ENCODE assay signal across 31 cellular contexts in the genomic region with DNA sequence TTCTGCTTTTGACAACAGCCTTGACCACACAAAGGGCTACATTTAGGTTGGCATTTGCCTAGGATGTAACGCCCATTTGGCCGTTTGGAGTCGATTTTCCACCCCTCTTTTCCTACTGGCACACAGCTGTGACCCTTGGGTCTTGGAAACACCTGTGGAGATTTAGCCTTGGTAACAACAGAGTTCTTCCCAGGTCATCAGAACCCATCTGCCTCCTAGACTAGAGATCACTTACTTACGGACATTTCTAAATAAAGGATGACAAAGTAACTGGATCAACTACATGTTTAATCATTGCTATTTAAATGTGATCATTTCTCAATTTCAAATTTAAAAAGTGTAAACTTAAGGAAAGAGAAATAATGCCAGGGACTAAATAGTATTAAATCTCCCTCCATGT.
"Had no signal": no experiment of that assay in that cellular context is flagged by ENCODE, and none has a peak within 500 bp of the region (broad histone marks: within the 10 kb centered on the region; RNA-seq: fewer than 3 reads in every experiment).

No MANE protein-coding gene starts in this region.

- H3K27me3 ChIP-seq: brain microvascular endothelial cell had no signal

- H3K27me3 Mint-ChIP-seq: activated CD4-positive, alpha-beta T cell treated with anti-CD3 and anti-CD28 coated beads, Interleukin-2, amount 10 ng/mL, durations not matched to agents 24 days and 14 days; activated CD8-positive, alpha-beta T cell treated with anti-CD3 and anti-CD28 coated beads for 36 hours; activated naive CD8-positive, alpha-beta T cell treated with anti-CD3 and anti-CD28 coated beads for 36 hours; activated T-helper 17 cell treated with anti-CD3 and anti-CD28 coated beads, Interleukin-2, amount 50 U/mL, for 72 hours had no signal

- H3K4me2 ChIP-seq: PC-9 had no signal

- H3K27ac Mint-ChIP-seq: activated CD4-positive, alpha-beta T cell treated with anti-CD3 and anti-CD28 coated beads, Interleukin-2, amount 10 ng/mL, durations not matched to agents 24 days and 14 days; activated CD8-positive, alpha-beta T cell treated with anti-CD3 and anti-CD28 coated beads for 36 hours; activated naive CD8-positive, alpha-beta T cell treated with anti-CD3 and anti-CD28 coated beads for 36 hours; activated T-cell treated with anti-CD3 and anti-CD28 coated beads, Interleukin-2, amount 50 U/mL, for 72 hours; activated T-helper 17 cell treated with anti-CD3 and anti-CD28 coated beads, Interleukin-2, amount 50 U/mL, for 72 hours had no signal

- DNase-seq: activated CD4-positive, alpha-beta T cell treated with anti-CD3 and anti-CD28 coated beads, Interleukin-2, amount 10 ng/mL, durations not matched to agents 24 days and 14 days; activated CD4-positive, alpha-beta T cell treated with anti-CD3 and anti-CD28 coated beads, Interleukin-2, amount 50 U/mL, for 4 hours; activated CD8-positive, alpha-beta T cell treated with anti-CD3 and anti-CD28 coated beads for 36 hours; activated effector memory CD4-positive, alpha-beta T cell treated with anti-CD3 and anti-CD28 coated beads, Interleukin-2, amount 50 U/mL, for 16 hours; activated naive CD4-positive, alpha-beta T cell; activated naive CD4-positive, alpha-beta T cell treated with anti-CD3 and anti-CD28 coated beads, Interleukin-2, amount 50 U/mL, for 16 hours; activated naive CD8-positive, alpha-beta T cell treated with anti-CD3 and anti-CD28 coated beads for 36 hours; activated T-cell treated with anti-CD3 and anti-CD28 coated beads, Interleukin-2, amount 50 U/mL, for 1 hour; activated T-cell treated with anti-CD3 and anti-CD28 coated beads, Interleukin-2, amount 50 U/mL, for 72 hours; amniotic stem cell; aorta; brain microvascular endothelial cell; IMR-90; NCI-H1105; NCI-H1417 treated with DMSO at 0.1 percent for 48 hours; NCI-H187 treated with DMSO at 0.1 percent for 48 hours; NCI-H2081; NCI-H2171 treated with DMSO at 0.1 percent for 48 hours; NCI-H2227 treated with DMSO at 0.1 percent for 48 hours; NCI-H446 treated with DMSO at 0.1 percent for 48 hours; NCI-H524 treated with DMSO at 0.1 percent for 48 hours; NK-92 treated with Interleukin-12 subunit alpha and Interleukin-12 subunit beta, amount 100 ng/mL, for 24 hours; PC-9; SIG-M5; T-helper 1 cell; T1000 had no signal

- H2AFZ ChIP-seq: PC-9 had no signal

- ATAC-seq: activated CD8-positive, alpha-beta T cell treated with anti-CD3 and anti-CD28 coated beads for 36 hours; activated T-cell treated with anti-CD3 and anti-CD28 coated beads, Interleukin-2, amount 50 U/mL, for 72 hours; activated T-helper 17 cell treated with anti-CD3 and anti-CD28 coated beads, Interleukin-2, amount 50 U/mL, for 72 hours; K562; Right ventricle myocardium inferior; SK-N-SH treated with all-trans-retinoic acid at 6 μM for 48 hours had no signal

- H3K36me3 ChIP-seq: brain microvascular endothelial cell had no signal

- H3K27ac ChIP-seq: brain microvascular endothelial cell, PC-9, RWPE1 had no signal

- H3K4me3 ChIP-seq: K562, PC-9 had no signal

- H3K4me3 Mint-ChIP-seq: activated CD4-positive, alpha-beta T cell treated with anti-CD3 and anti-CD28 coated beads, Interleukin-2, amount 10 ng/mL, durations not matched to agents 24 days and 14 days; activated CD8-positive, alpha-beta T cell treated with anti-CD3 and anti-CD28 coated beads for 36 hours; activated naive CD8-positive, alpha-beta T cell treated with anti-CD3 and anti-CD28 coated beads for 36 hours; activated T-cell treated with anti-CD3 and anti-CD28 coated beads, Interleukin-2, amount 50 U/mL, for 72 hours; activated T-helper 17 cell treated with anti-CD3 and anti-CD28 coated beads, Interleukin-2, amount 50 U/mL, for 72 hours had no signal
